In genomic region chr16:69424053-69424934, GRCh38 we compare ENCODE assay signal across 8 cellular contexts. TPM values are rescaled to one million over a fixed set of nuclear protein-coding genes. Genes with fewer than 3 reads are reported as not detected.
A peak's percentile ranks its signal among the peaks of the same experiment; 100 is the strongest.
DNase-seq lines count a peak whose midpoint lies in the region; ATAC-seq, FAIRE-seq and TF ChIP-seq lines count a peak whose summit lies in the region.

CYB5B (plus strand) TSS chr16:69424619; CDS start chr16:69424684, 65 bp downstream.

- 17% methylated on average over 34 of the region's 40 CpGs for WGBS in HepG2 (ENCODE audit: low lambda C conversion rate)

- TF ChIP-seq POLR2A in HepG2 (IDR thresholded peaks at IDR 0.05; ENCODE audit: insufficient read depth in 1 of 2, low read depth in 2 of 2, low read length in 2 of 2), result peak; percentile 88 to 92

- H3K4me1 ChIP-seq in HepG2 (ENCODE audit: insufficient read depth, low read length), result peaks cover 62% of the 10 kb centered on the region

- H2AFZ ChIP-seq in HepG2 (ENCODE audit: low read length), result peak within 1 kb of the TSS; percentile 50

- H4K20me1 ChIP-seq in HepG2 (ENCODE audit: insufficient read depth, low read length), result no peaks in the 10 kb centered on the region

- H3K4me2 ChIP-seq in HepG2 (ENCODE audit: low read depth, low read length), result peak within 1 kb of the TSS; percentile 81

- peaks cover 8 to 24% of the 10 kb centered on the region in 2 experiments for H3K36me3 ChIP-seq in HepG2 (replicated peaks in 1 of 2; ENCODE audit: control insufficient read depth in 1 of 2, insufficient read depth in 2 of 2, low read length in 2 of 2)

- peak within 1 kb of the TSS; percentile 83 to 95 (median 95) for H3K4me3 ChIP-seq in HepG2 (replicated peaks in 1 of 3; ENCODE audit: insufficient read depth in 1 of 3, low read depth in 2 of 3, low read length in 3 of 3)

- peak; percentile 92 for DNase-seq in NCI-H774 (lab: John Stamatoyannopoulos, UW)
- peak; percentile 96 to 97 for DNase-seq in activated CD4-positive, alpha-beta T cell treated with anti-CD3 and anti-CD28 coated beads, Interleukin-2, amount 50 U/mL, for 4 hours
- peak; percentile 88 to 99 for DNase-seq in dermis microvascular lymphatic vessel endothelial cell (ENCODE audit: low read depth in 2 of 2)
- peak; percentile 97 for DNase-seq in HepG2 (ENCODE audit: low spot score)
- peak; percentile 93 for DNase-seq in stimulated activated CD4-positive, alpha-beta T cell treated with anti-CD3 and anti-CD28 coated beads, Interleukin-4, amount 100 ng/mL, for 1 hour

- ATAC-seq in GM19395 (IDR thresholded peaks at IDR 0.05; ENCODE audit: unreplicated experiment), result peak; percentile 93
- peak; percentile 92 for ATAC-seq in HG03565 (IDR thresholded peaks at IDR 0.05; ENCODE audit: unreplicated experiment)
- ATAC-seq in HepG2, result peak; percentile 98

- FAIRE-seq in HepG2 (lab: Jason Lieb, UNC), result peak; percentile 90

- no TSS peak for BruUV-seq in HepG2 (replicated peaks; lab: Mats Ljungman, UMichigan)

- peak within 1 kb of the TSS; percentile 88 for H3K27ac ChIP-seq in C4-2B
- peak within 1 kb of the TSS; percentile 72 for H3K27ac ChIP-seq in HepG2 (ENCODE audit: extremely low read length, insufficient read depth, low read length)

- no peaks in the 10 kb centered on the region; a peak in 1 of 5 replicates for H3K27me3 ChIP-seq in HepG2 (ENCODE audit: control insufficient read depth in 1 of 2, insufficient read depth in 2 of 2, low read length in 2 of 2)

- TF ChIP-seq CTCF in C4-2B (conservative IDR thresholded peaks at IDR 0.05) (no peak), HepG2 (CRISPR knock-in tag; IDR thresholded peaks at IDR 0.05) (peak; percentile 43)

- peak within 1 kb of the TSS; percentile 86 for H3K9ac ChIP-seq in HepG2 (ENCODE audit: insufficient read depth, low read depth, low read length)

- no peaks in the 10 kb centered on the region for H3K9me3 ChIP-seq in HepG2 (ENCODE audit: low read length)

- peak; percentile 26 to 50; a peak in 1 of 4 replicates for TF ChIP-seq EP300 in HepG2 (IDR thresholded peaks at IDR 0.05; ENCODE audit: low read depth in 2 of 2, low read length in 2 of 2)
- TF ChIP-seq EP300 in HepG2 (CRISPR knock-in tag; IDR thresholded peaks at IDR 0.05; ENCODE audit: borderline replicate concordance), result no peak

- in situ Hi-C loops in HepG2 (cut with HindIII; ENCODE audit: extremely low pct_ligation_motif_present, low pct_unique_long_range_greater_than_20kb), result no loop called here

- CTCF ChIA-PET in HepG2 (lab: Yijun Ruan, JAX; ENCODE audit: low intra/inter-chr PET ratio, low total read pairs), result interaction anchor here (0.6 kb wide), 1 partner anchor 259 kb away, joined by 3 read pairs; no protein-coding TSS in a partner anchor

- TF ChIP-seq RAD21 in HepG2 (CRISPR knock-in tag; IDR thresholded peaks at IDR 0.05), result peak; percentile 39; the same call in 1 of the 2 replicates

- POLR2A ChIA-PET in HepG2 (lab: Yijun Ruan, JAX), result interaction anchor here (0.7 to 2.8 kb wide), 8 partner anchors 10 to 143 kb away, joined by 3 to 10 read pairs (median 5); no protein-coding TSS in a partner anchor

- intact Hi-C loops in HepG2 (cut with micrococcal nuclease; ENCODE audit: unreplicated experiment), result no loop called here

- peaks cover 51% of the 10 kb centered on the region for H3K79me2 ChIP-seq in HepG2 (ENCODE audit: insufficient read depth, low read length)

TF ChIP-seq in HepG2, 621 proteins besides CTCF, POLR2A, EP300 and RAD21 (continues in another document):
- TF ChIP-seq, protein P1, sequence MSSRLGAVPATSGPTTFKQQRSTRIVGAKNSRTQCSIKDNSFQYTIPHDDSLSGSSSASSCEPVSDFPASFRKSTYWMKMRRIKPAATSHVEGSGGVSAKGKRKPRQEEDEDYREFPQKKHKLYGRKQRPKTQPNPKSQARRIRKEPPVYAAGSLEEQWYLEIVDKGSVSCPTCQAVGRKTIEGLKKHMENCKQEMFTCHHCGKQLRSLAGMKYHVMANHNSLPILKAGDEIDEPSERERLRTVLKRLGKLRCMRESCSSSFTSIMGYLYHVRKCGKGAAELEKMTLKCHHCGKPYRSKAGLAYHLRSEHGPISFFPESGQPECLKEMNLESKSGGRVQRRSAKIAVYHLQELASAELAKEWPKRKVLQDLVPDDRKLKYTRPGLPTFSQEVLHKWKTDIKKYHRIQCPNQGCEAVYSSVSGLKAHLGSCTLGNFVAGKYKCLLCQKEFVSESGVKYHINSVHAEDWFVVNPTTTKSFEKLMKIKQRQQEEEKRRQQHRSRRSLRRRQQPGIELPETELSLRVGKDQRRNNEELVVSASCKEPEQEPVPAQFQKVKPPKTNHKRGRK (CRISPR knock-in tag; IDR thresholded peaks at IDR 0.05), result no peak
- TF ChIP-seq ZNF20 (CRISPR knock-in tag; IDR thresholded peaks at IDR 0.05) (no peak), PAWR (CRISPR knock-in tag; IDR thresholded peaks at IDR 0.05; ENCODE audit: borderline replicate concordance) (peak; percentile 90; the same call in 1 of the 2 replicates), ZBED4 (CRISPR knock-in tag; IDR thresholded peaks at IDR 0.05; ENCODE audit: borderline replicate concordance) (peak; percentile 48), ZNF629 (CRISPR knock-in tag; conservative IDR thresholded peaks at IDR 0.05) (peak; percentile 97), ZFP36 (IDR thresholded peaks at IDR 0.05; ENCODE audit: borderline replicate concordance, low read depth, low read length, partially characterized antibody) (no peak), TBP (CRISPR knock-in tag; IDR thresholded peaks at IDR 0.05) (no peak), MTA1 (CRISPR knock-in tag; IDR thresholded peaks at IDR 0.05; ENCODE audit: borderline replicate concordance) (peak; percentile 87), ZNF468 (CRISPR knock-in tag; IDR thresholded peaks at IDR 0.05) (no peak)
- TF ChIP-seq, protein P2, sequence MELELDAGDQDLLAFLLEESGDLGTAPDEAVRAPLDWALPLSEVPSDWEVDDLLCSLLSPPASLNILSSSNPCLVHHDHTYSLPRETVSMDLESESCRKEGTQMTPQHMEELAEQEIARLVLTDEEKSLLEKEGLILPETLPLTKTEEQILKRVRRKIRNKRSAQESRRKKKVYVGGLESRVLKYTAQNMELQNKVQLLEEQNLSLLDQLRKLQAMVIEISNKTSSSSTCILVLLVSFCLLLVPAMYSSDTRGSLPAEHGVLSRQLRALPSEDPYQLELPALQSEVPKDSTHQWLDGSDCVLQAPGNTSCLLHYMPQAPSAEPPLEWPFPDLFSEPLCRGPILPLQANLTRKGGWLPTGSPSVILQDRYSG (CRISPR knock-in tag; IDR thresholded peaks at IDR 0.05), result 0 out of 2 replicates have a peak, but pooled peaks have one; percentile 34

RNA-seq across cellular contexts. Expression of gene CYB5B, which starts in this region (rescaled TPM):
- 92.6 and 105 TPM in 2 replicates for total RNA-seq in dermis microvascular lymphatic vessel endothelial cell
- 432 and 638 TPM in 2 replicates for total RNA-seq in HepG2 (2016; rRNA removed; fragmentation: Illumina TruSeq; extraction: Trizol)
- total RNA-seq in HepG2 (2016; cell fraction: cytosol; rRNA removed; fragmentation: Illumina TruSeq; extraction: Trizol; ENCODE audit: low read depth), result 65.6 and 75.3 TPM in 2 replicates
- 436 and 657 TPM in 2 replicates for total RNA-seq in HepG2 (2016; cell fraction: insoluble cytoplasmic fraction; rRNA removed; fragmentation: Illumina TruSeq; extraction: Trizol)
- total RNA-seq in HepG2 (2016; cell fraction: membrane; rRNA removed; fragmentation: Illumina TruSeq; extraction: Trizol), result 216 TPM in 2 replicates
- total RNA-seq in HepG2 (2016; cell fraction: nucleus; rRNA removed; fragmentation: Illumina TruSeq; extraction: Trizol), result 130 and 153 TPM in 2 replicates
- polyA plus RNA-seq in HepG2 (2011; rRNA removed), result 207 and 234 TPM in 2 replicates
- polyA plus RNA-seq in HepG2 (2011; cell fraction: cytosol; rRNA removed), result 139 and 166 TPM in 2 replicates
- 47.1 and 59.8 TPM in 2 replicates for polyA plus RNA-seq in HepG2 (2011; cell fraction: nucleus; rRNA removed)
- polyA plus RNA-seq in HepG2 (2012), result 126 and 167 TPM in 2 replicates
- 67.1 and 71.7 TPM in 2 replicates for polyA plus RNA-seq in HepG2 (2016; cell fraction: cytosol; fragmentation: Illumina TruSeq; extraction: Trizol; ENCODE audit: low read depth)
- 674 and 738 TPM in 2 replicates for polyA plus RNA-seq in HepG2 (2016; cell fraction: insoluble cytoplasmic fraction; fragmentation: Illumina TruSeq; extraction: Trizol; ENCODE audit: low read depth)
- 166 and 175 TPM in 2 replicates for polyA plus RNA-seq in HepG2 (2016; cell fraction: membrane; fragmentation: Illumina TruSeq; extraction: Trizol; ENCODE audit: low read depth)
- 241 and 258 TPM in 2 replicates for polyA plus RNA-seq in HepG2 (2016; cell fraction: nucleus; fragmentation: Illumina TruSeq; extraction: Trizol; ENCODE audit: insufficient read depth, low read depth)
- 211 and 254 TPM in 2 replicates for polyA minus RNA-seq in HepG2 (2011; rRNA and poly(A)+ RNA removed; ENCODE audit: low replicate concordance)
- polyA minus RNA-seq in HepG2 (2011; cell fraction: cytosol; rRNA and poly(A)+ RNA removed), result 91.9 and 119 TPM in 2 replicates
- 108 and 125 TPM in 2 replicates for polyA minus RNA-seq in HepG2 (2011; cell fraction: nucleus; rRNA and poly(A)+ RNA removed)

Comparison
In these comparisons a context has a peak if more than half of its experiments do, and no peak if none do; other contexts are left out.
1. Peak in every context shown above with its lines: DNase-seq, ATAC-seq, H3K4me3 ChIP-seq and H3K27ac ChIP-seq.